9 cellular contexts compared by ENCODE assay signal in genomic region chr2:84889332-84889731, GRCh38. TPM values are rescaled to one million over a fixed set of nuclear protein-coding genes. Genes with fewer than 3 reads are reported as not detected.
DNase-seq lines count a peak whose midpoint lies in the region; ATAC-seq and TF ChIP-seq lines count a peak whose summit lies in the region.
"Had no signal": no experiment of that assay in that cellular context is flagged by ENCODE, and none has a peak within 500 bp of the region (broad histone marks: within the 10 kb centered on the region; RNA-seq: fewer than 3 reads in every experiment).

No MANE protein-coding gene starts in this region.

- no peaks in the 10 kb centered on the region for H4K20me1 ChIP-seq in OCI-LY7 (ENCODE audit: insufficient read depth, low read length)

- peaks cover 0 to 6% (median 0%) of the 10 kb centered on the region in 4 donors for H3K27me3 ChIP-seq in esophagus squamous epithelium
- no peaks in the 10 kb centered on the region for H3K27me3 ChIP-seq in thoracic aorta (replicated peaks; ENCODE audit: insufficient read depth)

- H3K36me3 ChIP-seq in OCI-LY7 (ENCODE audit: insufficient read depth, low read length) (no peaks in the 10 kb centered on the region), esophagus squamous epithelium (no peaks in the 10 kb centered on the region), thoracic aorta (no peaks in the 10 kb centered on the region)

- no peak for TF ChIP-seq POLR2A in esophagus squamous epithelium (IDR thresholded peaks at IDR 0.05)

- POLR2A ChIA-PET in OCI-LY7 (lab: Charles Lee): interaction anchor here (0.5 to 3.1 kb wide), 10 partner anchors 11 to 98 kb away, joined by 3 to 10 read pairs (median 4); partner anchors contain the start of gene TMSB10

- H3K9me2 ChIP-seq in OCI-LY7 (ENCODE audit: insufficient read depth, low read length): no peaks in the 10 kb centered on the region

- no peaks in the 10 kb centered on the region for H3K36me3 Mint-ChIP-seq in activated T-cell treated with anti-CD3 and anti-CD28 coated beads, Interleukin-2, amount 50 U/mL, for 72 hours (ENCODE audit: insufficient read depth in 2 of 2)

- no peaks in the 10 kb centered on the region for H3K27me3 Mint-ChIP-seq in activated T-cell treated with anti-CD3 and anti-CD28 coated beads, Interleukin-2, amount 50 U/mL, for 72 hours (ENCODE audit: low read depth)

- H3K9me3 Mint-ChIP-seq in activated T-cell treated with anti-CD3 and anti-CD28 coated beads, Interleukin-2, amount 50 U/mL, for 72 hours: no peaks in the 10 kb centered on the region

- no peaks in the 10 kb centered on the region for H3K9me3 ChIP-seq in OCI-LY7 (ENCODE audit: low read length)
- H3K9me3 ChIP-seq in esophagus squamous epithelium: no peaks in the 10 kb centered on the region
- H3K9me3 ChIP-seq in thoracic aorta: no peaks in the 10 kb centered on the region

- CTCF ChIA-PET in OCI-LY7 (lab: Charles Lee; ENCODE audit: unreplicated experiment): interaction anchor here (1.0 to 1.9 kb wide), 2 partner anchors 37 to 51 kb away, joined by 4 to 8 read pairs; no protein-coding TSS in a partner anchor

- 81 to 92% methylated on average over 2 of the region's 2 CpGs for WGBS in esophagus squamous epithelium, 2 donors

- peak; percentile 3 to 14 for ATAC-seq in activated T-cell treated with anti-CD3 and anti-CD28 coated beads, Interleukin-2, amount 50 U/mL, for 72 hours (replicated peaks in 1 of 2)
- ATAC-seq in thoracic aorta (ENCODE audit: insufficient number of reproducible peaks, low FRiP score, low read depth): no peak

- H3K79me2 ChIP-seq in OCI-LY7 (ENCODE audit: insufficient read depth, low read depth, low read length): no peaks in the 10 kb centered on the region

- intact Hi-C loops in OCI-LY7 (cut with micrococcal nuclease; ENCODE audit: unreplicated experiment): loop anchor here (2.0 kb wide), 2 partner anchors 35 to 73 kb away; no protein-coding TSS in a partner anchor
- intact Hi-C loops in esophagus squamous epithelium (cut with DNase I): loop anchor here (10.0 kb wide), 1 partner anchor 395 kb away; no protein-coding TSS in a partner anchor

- peak overlapping the region; percentile 92 for H2AFZ ChIP-seq in OCI-LY7 (ENCODE audit: low read length)

- BruUV-seq in OCI-LY7 (replicated peaks; lab: Mats Ljungman, UMichigan): no TSS peak

- H3K4me3 Mint-ChIP-seq in activated T-cell treated with anti-CD3 and anti-CD28 coated beads, Interleukin-2, amount 50 U/mL, for 72 hours: peak overlapping the region; percentile 76 to 79

- peak overlapping the region; percentile 70 for H3K4me2 ChIP-seq in OCI-LY7 (ENCODE audit: low read length)

- H3K4me3 ChIP-seq in OCI-LY7 (ENCODE audit: low read depth, low read length, poor library complexity, severe bottlenecking) (peak overlapping the region; percentile 57), esophagus squamous epithelium (peak overlapping the region in 1 of 4 donors; percentile 41), thoracic aorta (peak overlapping the region; percentile 50)

- DNase-seq in activated T-cell treated with anti-CD3 and anti-CD28 coated beads, Interleukin-2, amount 50 U/mL, for 72 hours: no peak
- no peak for DNase-seq in activated T-cell treated with anti-CD3 and anti-CD28 coated beads, Interleukin-2, amount 50 U/mL, for 1 hour
- DNase-seq in OCI-LY7 (ENCODE audit: low spot score): peak; percentile 25
- no peak for DNase-seq in esophagus squamous epithelium (lab: John Stamatoyannopoulos, UW)
- no peak for DNase-seq in thoracic aorta (ENCODE audit: low spot score)
- DNase-seq in Ammon's horn (ENCODE audit: low spot score): no peak
- DNase-seq in caudate nucleus (lab: John Stamatoyannopoulos, UW): no peak
- DNase-seq in NCI-H146 treated with DMSO at 0.1 percent for 48 hours (lab: John Stamatoyannopoulos, UW; ENCODE audit: unreplicated experiment): no peak
- DNase-seq: NCI-H446 treated with DMSO at 0.1 percent for 48 hours had no signal

- H3K27ac Mint-ChIP-seq in activated T-cell treated with anti-CD3 and anti-CD28 coated beads, Interleukin-2, amount 50 U/mL, for 72 hours: peak overlapping the region; percentile 77

- H3K27ac ChIP-seq in OCI-LY7 (ENCODE audit: low read depth, low read length, poor library complexity, severe bottlenecking) (peak overlapping the region; percentile 57), esophagus squamous epithelium (peak overlapping the region in 3 of 4 donors; percentile 52 to 74 (median 53)), thoracic aorta (no peak overlapping the region), caudate nucleus (ENCODE audit: low read depth, low read length) (no peak overlapping the region)

- H3K4me1 Mint-ChIP-seq in activated T-cell treated with anti-CD3 and anti-CD28 coated beads, Interleukin-2, amount 50 U/mL, for 72 hours (ENCODE audit: low read depth): peaks cover 51% of the 10 kb centered on the region

- H3K4me1 ChIP-seq in OCI-LY7 (ENCODE audit: insufficient read depth, low read length, poor library complexity, severe bottlenecking) (peaks cover 25% of the 10 kb centered on the region), esophagus squamous epithelium (peaks cover 4 to 19% (median 13%) of the 10 kb centered on the region in 3 donors), thoracic aorta (ENCODE audit: control insufficient read depth in 1 of 2, low read depth in 2 of 2) (no peaks in the 10 kb centered on the region)

- TF ChIP-seq CTCF in OCI-LY7 (conservative IDR thresholded peaks at IDR 0.05; ENCODE audit: low read length): no peak
- TF ChIP-seq CTCF in esophagus squamous epithelium (IDR thresholded peaks at IDR 0.05): no peak
- TF ChIP-seq CTCF in thoracic aorta (IDR thresholded peaks at IDR 0.05): no peak

RNA-seq across cellular contexts. Expression of gene TRABD2A, which starts 8.4 kb away (rescaled TPM):
- 10 to 100 TPM; 35.1 to 39.4 TPM for total RNA-seq in activated T-cell treated with anti-CD3 and anti-CD28 coated beads, Interleukin-2, amount 50 U/mL, for 72 hours
- total RNA-seq in OCI-LY7 (2014; rRNA removed; shearing (Covaris generic)): 0.49 and 1.9 TPM in 2 replicates
- 1.6 and 1.8 TPM in 2 replicates for total RNA-seq in OCI-LY7 (2022)
- total RNA-seq in esophagus squamous epithelium: 1 to 10 TPM in 1 of 4 donors, under 1 TPM in 2, not detected in 1; 0.53 to 1.8 (median 0.76) TPM
- 1 to 10 TPM in 1 of 2 donors, under 1 TPM in 1; 0.54 to 1.8 TPM for total RNA-seq in thoracic aorta

RNA-seq across cellular contexts. Expression of gene TMSB10, which starts 16.1 kb away (rescaled TPM):
- total RNA-seq in activated T-cell treated with anti-CD3 and anti-CD28 coated beads, Interleukin-2, amount 50 U/mL, for 72 hours: 1,000 to 10,000 TPM in 1 of 2 donors, 100 to 1,000 TPM in 1; 884 to 1,078 TPM
- 1,901 and 3,039 TPM in 2 replicates for total RNA-seq in OCI-LY7 (2014; rRNA removed; shearing (Covaris generic))
- total RNA-seq in OCI-LY7 (2022): 869 and 903 TPM in 2 replicates
- total RNA-seq in esophagus squamous epithelium: 1,000 to 10,000 TPM; 2,239 to 4,093 (median 3,173) TPM
- total RNA-seq in thoracic aorta: 1,000 to 10,000 TPM; 1,865 to 2,172 TPM

Comparison
In these comparisons a context has a peak if more than half of its experiments do, and no peak if none do; other contexts are left out.
1. H3K27ac ChIP-seq: peak in OCI-LY7 (single experiment) and esophagus squamous epithelium (3 of 4); none in thoracic aorta (0 of 2) and caudate nucleus (single experiment).
2. RNA of gene TRABD2A, which starts 8.4 kb away (total RNA-seq): 35.1 to 39.4 TPM in activated T-cell treated with anti-CD3 and anti-CD28 coated beads, Interleukin-2, amount 50 U/mL, for 72 hours; 0.49 to 1.9 TPM in OCI-LY7, 0.54 to 1.8 TPM in thoracic aorta and 0.53 to 1.8 TPM in esophagus squamous epithelium; every median in the first group is over 10 times any median in the second.